In the genomic region with DNA sequence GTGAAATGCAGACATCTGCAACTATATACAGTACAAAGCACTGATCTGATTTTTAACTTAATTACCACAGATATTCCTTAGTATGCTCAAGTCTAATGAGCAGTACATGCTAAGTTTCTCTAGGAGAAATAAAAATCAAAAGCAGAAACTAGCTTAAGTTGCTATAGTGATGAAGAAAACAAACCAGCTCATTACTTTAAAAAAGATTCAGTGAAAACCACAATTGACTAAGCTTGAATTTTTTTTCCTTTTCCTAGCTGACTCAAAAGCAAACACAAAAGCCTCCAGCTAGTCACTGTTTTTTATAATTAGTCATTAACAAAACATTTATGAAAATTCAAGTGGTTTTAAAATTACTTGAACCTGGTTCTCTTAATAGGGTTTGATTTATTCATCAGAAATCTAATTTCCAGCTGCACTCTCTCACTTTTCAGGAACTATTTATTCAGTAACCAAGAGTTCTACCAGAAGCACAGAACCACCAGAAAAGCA, we compare ENCODE assay signal across 7 cellular contexts. TPM values are rescaled to one million over a fixed set of nuclear protein-coding genes. Genes with fewer than 3 reads are reported as not detected.
DNase-seq lines count a peak whose midpoint lies in the region; ATAC-seq and TF ChIP-seq lines count a peak whose summit lies in the region.
"Not testable (repeated sequence)": the region's sequence is repeated elsewhere in the genome, so short reads cannot be mapped to it uniquely, and the experiment has no call there.

No MANE protein-coding gene starts in this region.

- H3K4me1 Mint-ChIP-seq in activated CD8-positive, alpha-beta T cell treated with anti-CD3 and anti-CD28 coated beads for 36 hours (ENCODE audit: low read depth), result peaks cover 66% of the 10 kb centered on the region
- H3K4me1 Mint-ChIP-seq in chondrocyte (ENCODE audit: low read depth), result peaks cover 42% of the 10 kb centered on the region

- CTCF ChIA-PET in IMR-90 (lab: Yijun Ruan, JAX), result interaction anchor here (0.7 kb wide), 1 partner anchor 124 kb away, joined by 6 read pairs; no protein-coding TSS in a partner anchor
- CTCF ChIA-PET in activated CD8-positive, alpha-beta T cell treated with anti-CD3 and anti-CD28 coated beads for 36 hours (lab: Charles Lee), result interaction anchor here (1.0 kb wide), 1 partner anchor 9 kb away, joined by 3 read pairs; no protein-coding TSS in a partner anchor

- not testable (repeated sequence) for TF ChIP-seq RAD21 in IMR-90 (IDR thresholded peaks at IDR 0.05; ENCODE audit: low read length)

- not testable (repeated sequence) for H2AK5ac ChIP-seq in IMR-90 (ENCODE audit: low read depth, low read length)

- not testable (repeated sequence) for H3K56ac ChIP-seq in IMR-90 (ENCODE audit: extremely low read depth, insufficient read depth, low read length)

- DNase-seq in IMR-90 (peak; percentile 87), osteoblast (ENCODE audit: insufficient read length, low spot score, missing footprints) (peak; percentile 63)
- not testable (repeated sequence) for DNase-seq in activated CD8-positive, alpha-beta T cell treated with anti-CD3 and anti-CD28 coated beads for 36 hours; chondrocyte (ENCODE audit: low spot score); left ventricle myocardium superior

- BruUV-seq in IMR-90 (replicated peaks; lab: Mats Ljungman, UMichigan), result not testable (repeated sequence)

- dilution Hi-C loops in IMR-90 (cut with HindIII; ENCODE audit: low sequenced_read_pairs, unreplicated experiment), result not testable (repeated sequence)

- not testable (repeated sequence) for H2BK15ac ChIP-seq in IMR-90 (ENCODE audit: low read depth, low read length)

- intact Hi-C loops in IMR-90 (cut with micrococcal nuclease), result loop anchor here (1.0 kb wide), 1 partner anchor 10 kb away; a partner anchor contains a TSS
- intact Hi-C loops in activated CD8-positive, alpha-beta T cell treated with anti-CD3 and anti-CD28 coated beads for 36 hours (cut with micrococcal nuclease); left ventricle myocardium superior (cut with micrococcal nuclease): not testable (repeated sequence)

- H3K4me1 ChIP-seq in IMR-90 (ENCODE audit: control insufficient read depth, insufficient read depth, low read length), result not testable (repeated sequence)
- peaks cover 31% of the 10 kb centered on the region for H3K4me1 ChIP-seq in osteoblast (ENCODE audit: insufficient read depth, low read length)

- H3K9me3 ChIP-seq in IMR-90 (ENCODE audit: control insufficient read depth, insufficient read depth, low read length); osteoblast (ENCODE audit: low read depth, low read length): not testable (repeated sequence)

- H3K36me3 ChIP-seq in IMR-90 (ENCODE audit: control insufficient read depth, insufficient read depth, low read length), result not testable (repeated sequence)
- H3K36me3 ChIP-seq in osteoblast (ENCODE audit: insufficient read depth, low read length), result peaks cover 11% of the 10 kb centered on the region

- H4K5ac ChIP-seq in IMR-90 (ENCODE audit: low read depth, low read length), result not testable (repeated sequence)

- H2AFZ ChIP-seq in IMR-90 (replicated peaks; ENCODE audit: low read length, poor library complexity); osteoblast (ENCODE audit: low read length): not testable (repeated sequence)

- H3K9me3 Mint-ChIP-seq in activated CD8-positive, alpha-beta T cell treated with anti-CD3 and anti-CD28 coated beads for 36 hours; chondrocyte (ENCODE audit: low read depth): not testable (repeated sequence)

- peaks cover 14% of the 10 kb centered on the region for H3K9me1 ChIP-seq in IMR-90 (ENCODE audit: insufficient read depth, low read length)

- ATAC-seq in GM18499 (IDR thresholded peaks at IDR 0.05; ENCODE audit: insufficient read depth, unreplicated experiment), result peak; percentile 45
- peak; percentile 79 for ATAC-seq in HG02610 (IDR thresholded peaks at IDR 0.05; ENCODE audit: unreplicated experiment)
- ATAC-seq in IMR-90 (ENCODE audit: low read depth), result peak; percentile 76
- ATAC-seq in activated CD8-positive, alpha-beta T cell treated with anti-CD3 and anti-CD28 coated beads for 36 hours, result peak; percentile 76
- peak; percentile 24 for ATAC-seq in left ventricle myocardium superior

- not testable (repeated sequence) for H4K91ac ChIP-seq in IMR-90 (ENCODE audit: insufficient read depth, low read depth, low read length)

- H3K4me2 ChIP-seq in IMR-90 (ENCODE audit: low read depth, low read length) (peak overlapping the region; percentile 26; the same call in 1 of the 2 replicates), osteoblast (ENCODE audit: insufficient read depth, low read length) (peak overlapping the region; percentile 74)

- in situ Hi-C loops in IMR-90 (cut with MboI; ENCODE audit: low sequenced_read_pairs), result not testable (repeated sequence)

- not testable (repeated sequence) for TF ChIP-seq CTCF in IMR-90 (conservative IDR thresholded peaks at IDR 0.05; ENCODE audit: low read depth, low read length); activated CD8-positive, alpha-beta T cell treated with anti-CD3 and anti-CD28 coated beads for 36 hours (IDR thresholded peaks at IDR 0.05); chondrocyte (IDR thresholded peaks at IDR 0.05); osteoblast (IDR thresholded peaks at IDR 0.05; ENCODE audit: extremely low read depth, low read depth, low read length)

- H3K4ac ChIP-seq in IMR-90 (ENCODE audit: low read depth, low read length), result not testable (repeated sequence)

- H4K8ac ChIP-seq in IMR-90 (ENCODE audit: low read depth in 2 of 2, low read length in 2 of 2), result not testable (repeated sequence)

- H3K27me3 ChIP-seq in IMR-90 (ENCODE audit: control insufficient read depth, insufficient read depth, low read length); osteoblast (ENCODE audit: insufficient read depth, low read length): not testable (repeated sequence)

- peaks cover 47% of the 10 kb centered on the region for H3K36me3 Mint-ChIP-seq in activated CD8-positive, alpha-beta T cell treated with anti-CD3 and anti-CD28 coated beads for 36 hours (ENCODE audit: low read depth)
- not testable (repeated sequence) for H3K36me3 Mint-ChIP-seq in chondrocyte (ENCODE audit: low read depth)

- peak overlapping the region; percentile 16 for H3K4me3 Mint-ChIP-seq in activated CD8-positive, alpha-beta T cell treated with anti-CD3 and anti-CD28 coated beads for 36 hours
- peak overlapping the region; percentile 5 for H3K4me3 Mint-ChIP-seq in chondrocyte (ENCODE audit: unreplicated experiment)

- H3K27ac Mint-ChIP-seq in activated CD8-positive, alpha-beta T cell treated with anti-CD3 and anti-CD28 coated beads for 36 hours, result peak overlapping the region; percentile 88
- peak overlapping the region; percentile 98 for H3K27ac Mint-ChIP-seq in chondrocyte (ENCODE audit: unreplicated experiment)

- not testable (repeated sequence) for TF ChIP-seq POLR2A in IMR-90 (IDR thresholded peaks at IDR 0.05; ENCODE audit: low read depth, low read length)

- H3K79me1 ChIP-seq in IMR-90 (ENCODE audit: low read depth in 1 of 2, low read length in 2 of 2), result peaks cover 35 to 44% of the 10 kb centered on the region in 2 experiments

- H4K20me1 ChIP-seq in IMR-90 (ENCODE audit: insufficient read depth, low read length), result peaks cover 21% of the 10 kb centered on the region
- not testable (repeated sequence) for H4K20me1 ChIP-seq in osteoblast (ENCODE audit: insufficient read depth, low read length)

- H3K23ac ChIP-seq in IMR-90 (ENCODE audit: low read depth, low read length), result not testable (repeated sequence)

- H3K9ac ChIP-seq in IMR-90 (ENCODE audit: low read depth, low read length), result not testable (repeated sequence)

- not testable (repeated sequence) for H3K4me3 ChIP-seq in IMR-90 (ENCODE audit: insufficient read depth, low read depth, low read length)
- peak overlapping the region; percentile 35 for H3K4me3 ChIP-seq in osteoblast (ENCODE audit: insufficient read depth, low read length)

- H3K18ac ChIP-seq in IMR-90 (ENCODE audit: low read depth, low read length), result not testable (repeated sequence)

- not testable (repeated sequence) for H2BK120ac ChIP-seq in IMR-90 (ENCODE audit: low read depth, low read length)

- H2BK5ac ChIP-seq in IMR-90 (ENCODE audit: low read depth, low read length, poor library complexity, severe bottlenecking), result peak overlapping the region; percentile 90

- POLR2A ChIA-PET in IMR-90 (lab: Charles Lee; ENCODE audit: unreplicated experiment), result not testable (repeated sequence)
- POLR2A ChIA-PET in activated CD8-positive, alpha-beta T cell treated with anti-CD3 and anti-CD28 coated beads for 36 hours (lab: Charles Lee), result interaction anchor here (1.2 to 1.6 kb wide), 3 partner anchors 9 to 29 kb away, joined by 4 to 6 read pairs (median 4); a partner anchor contains a TSS

- not testable (repeated sequence) for H3K27me3 Mint-ChIP-seq in activated CD8-positive, alpha-beta T cell treated with anti-CD3 and anti-CD28 coated beads for 36 hours; chondrocyte (ENCODE audit: low read depth)

- H3K79me2 ChIP-seq in osteoblast (ENCODE audit: insufficient read depth, low read length), result peaks cover 58% of the 10 kb centered on the region

- H2BK20ac ChIP-seq in IMR-90 (ENCODE audit: low read depth, low read length), result not testable (repeated sequence)

- not testable (repeated sequence) for H2AK9ac ChIP-seq in IMR-90 (replicated peaks; ENCODE audit: low read depth, low read length, poor library complexity)

- H3K14ac ChIP-seq in IMR-90 (replicated peaks; ENCODE audit: low read depth, low read length), result not testable (repeated sequence)

- H3K27ac ChIP-seq in IMR-90 (ENCODE audit: insufficient read depth, low read length), result not testable (repeated sequence)
- H3K27ac ChIP-seq in osteoblast (ENCODE audit: low read depth, low read length), result peak overlapping the region; percentile 99

RNA-seq across cellular contexts. Expression of a gene that starts 10.3 kb away (rescaled TPM):
- total RNA-seq in IMR-90 (2012; rRNA removed) (210 and 222 TPM in 2 replicates), chondrocyte (90.7 to 98.7 TPM (median 94.1 TPM) in 3 replicates), left ventricle myocardium superior (106 TPM), osteoblast (212 and 221 TPM in 2 replicates)
- polyA plus RNA-seq in IMR-90 (2012; rRNA removed), result 58.9 and 64.8 TPM in 2 replicates
- 28.1 and 28.9 TPM in 2 replicates for polyA plus RNA-seq in IMR-90 (2012; cell fraction: cytosol; rRNA removed)
- polyA plus RNA-seq in IMR-90 (2012; cell fraction: nucleus; rRNA removed; ENCODE audit: low replicate concordance), result 14.4 and 40.2 TPM in 2 replicates
- 100 to 1,000 TPM in 1 of 2 experiments, 10 to 100 TPM in 1; 94.2 to 101 TPM for total RNA-seq in activated CD8-positive, alpha-beta T cell treated with anti-CD3 and anti-CD28 coated beads for 36 hours

RNA-seq across cellular contexts. Expression of a gene that starts 10.7 kb away (rescaled TPM):
- total RNA-seq in IMR-90 (2012; rRNA removed) (19.9 and 28.1 TPM in 2 replicates), chondrocyte (29.2 to 32.6 TPM (median 29.6 TPM) in 3 replicates), left ventricle myocardium superior (12.1 TPM), osteoblast (39.5 and 40.9 TPM in 2 replicates)
- 7.4 and 10.6 TPM in 2 replicates for polyA plus RNA-seq in IMR-90 (2012; rRNA removed)
- 1.5 and 1.6 TPM in 2 replicates for polyA plus RNA-seq in IMR-90 (2012; cell fraction: cytosol; rRNA removed)
- polyA plus RNA-seq in IMR-90 (2012; cell fraction: nucleus; rRNA removed; ENCODE audit: low replicate concordance), result 3.1 and 18.1 TPM in 2 replicates
- 10 to 100 TPM; 32.3 to 33.1 TPM for total RNA-seq in activated CD8-positive, alpha-beta T cell treated with anti-CD3 and anti-CD28 coated beads for 36 hours

Comparison
In these comparisons a context has a peak if more than half of its experiments do, and no peak if none do; other contexts are left out.
1. ATAC-seq: peak in every context shown above with its lines; median percentile 79 in HG02610; 76 in IMR-90; 76 in activated CD8-positive, alpha-beta T cell treated with anti-CD3 and anti-CD28 coated beads for 36 hours; 45 in GM18499; 24 in left ventricle myocardium superior.